ENCODE assay signal across 8 cellular contexts in the genomic region with DNA sequence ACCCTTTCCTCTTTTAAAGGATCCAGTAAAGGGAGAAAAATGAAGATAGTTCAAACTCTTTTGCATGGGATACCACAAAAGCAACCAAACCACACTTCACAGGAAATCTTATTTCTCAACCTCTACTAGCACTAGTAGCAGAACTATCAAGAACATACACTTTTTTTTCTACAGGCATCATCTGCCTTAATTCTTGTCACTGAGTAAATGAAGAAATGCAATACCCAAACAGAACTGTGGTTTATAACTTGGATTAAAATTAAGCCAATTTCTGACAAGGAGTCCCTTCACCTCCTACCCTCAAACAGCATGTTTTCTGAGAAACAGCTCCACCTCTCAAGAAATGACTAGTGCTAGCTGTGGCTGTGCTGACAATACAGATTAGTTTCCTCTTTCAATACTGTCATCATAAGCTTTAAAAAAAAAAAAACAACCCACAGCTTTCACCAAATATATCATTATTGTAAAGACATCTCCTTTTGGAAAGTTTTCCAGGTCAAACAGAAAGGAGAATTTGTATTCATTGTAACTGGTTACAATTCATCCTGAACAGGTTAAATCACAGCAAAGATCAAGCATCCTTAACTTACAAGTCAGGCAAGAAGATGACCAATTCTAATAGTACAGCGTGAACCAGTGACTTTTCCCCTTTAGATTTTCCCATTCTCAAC. TPM values are rescaled to one million over a fixed set of nuclear protein-coding genes. Genes with fewer than 3 reads are reported as not detected.
DNase-seq lines count a peak whose midpoint lies in the region; ATAC-seq and TF ChIP-seq lines count a peak whose summit lies in the region.

No MANE protein-coding gene starts in this region.

- H3K27me3 Mint-ChIP-seq in activated T-cell treated with anti-CD3 and anti-CD28 coated beads, Interleukin-2, amount 50 U/mL, for 72 hours (ENCODE audit: low read depth): no peaks in the 10 kb centered on the region

- no peaks in the 10 kb centered on the region for H3K9me3 Mint-ChIP-seq in activated T-cell treated with anti-CD3 and anti-CD28 coated beads, Interleukin-2, amount 50 U/mL, for 72 hours

- H2AFZ ChIP-seq in DND-41 (ENCODE audit: low read depth, low read length): no peak overlapping the region

- H3K79me2 ChIP-seq in DND-41 (ENCODE audit: insufficient read depth, low read length): peaks cover 92% of the 10 kb centered on the region

- H3K9ac ChIP-seq in DND-41 (ENCODE audit: low read depth, low read length): peak overlapping the region; percentile 43

- H3K36me3 Mint-ChIP-seq in activated T-cell treated with anti-CD3 and anti-CD28 coated beads, Interleukin-2, amount 50 U/mL, for 72 hours (ENCODE audit: insufficient read depth in 2 of 2): peaks cover 2 to 8% of the 10 kb centered on the region in 2 donors

- peaks cover 74% of the 10 kb centered on the region for H3K4me1 ChIP-seq in DND-41 (ENCODE audit: insufficient read depth, low read length)
- H3K4me1 ChIP-seq in left lung: peaks cover 9 to 86% of the 10 kb centered on the region in 2 donors

- H3K4me3 Mint-ChIP-seq in activated T-cell treated with anti-CD3 and anti-CD28 coated beads, Interleukin-2, amount 50 U/mL, for 72 hours: peak overlapping the region; percentile 57 to 93

- intact Hi-C loops in left lung (cut with DNase I): no loop called here

- H3K36me3 ChIP-seq in DND-41 (ENCODE audit: insufficient read depth, low read length) (peaks cover 49% of the 10 kb centered on the region), left lung (peaks cover 0 to 17% of the 10 kb centered on the region in 2 donors)

- H3K4me1 Mint-ChIP-seq in activated T-cell treated with anti-CD3 and anti-CD28 coated beads, Interleukin-2, amount 50 U/mL, for 72 hours (ENCODE audit: low read depth): peaks cover 81% of the 10 kb centered on the region

- peak overlapping the region; percentile 88 for H3K27ac ChIP-seq in DND-41 (ENCODE audit: low read length)
- peak overlapping the region; percentile 85 to 96 for H3K27ac ChIP-seq in left lung

- peak overlapping the region; percentile 68 for H3K4me2 ChIP-seq in DND-41 (ENCODE audit: insufficient read depth, low read length)

- H4K20me1 ChIP-seq in DND-41 (ENCODE audit: insufficient read depth, low read length): peaks cover 5% of the 10 kb centered on the region; the same call in 1 of the 2 replicates

- peak overlapping the region; percentile 100 for H3K27ac Mint-ChIP-seq in activated T-cell treated with anti-CD3 and anti-CD28 coated beads, Interleukin-2, amount 50 U/mL, for 72 hours

- H3K27me3 ChIP-seq in DND-41 (ENCODE audit: insufficient read depth, low read length, poor library complexity) (no peaks in the 10 kb centered on the region), left lung (no peaks in the 10 kb centered on the region)

- H3K4me3 ChIP-seq in DND-41 (ENCODE audit: low read depth in 1 of 2, low read length in 2 of 2) (peak overlapping the region in 1 of 2 experiments; percentile 24; a peak in 2 of 4 replicates), left lung (no peak overlapping the region)

- TF ChIP-seq CTCF in DND-41 (IDR thresholded peaks at IDR 0.05; ENCODE audit: borderline replicate concordance, extremely low read depth, low read length, poor library complexity, severe bottlenecking): no peak
- no peak for TF ChIP-seq CTCF in left lung (IDR thresholded peaks at IDR 0.05)

- H3K9me3 ChIP-seq in DND-41 (ENCODE audit: insufficient read depth, low read length, severe bottlenecking) (no peaks in the 10 kb centered on the region), left lung (no peaks in the 10 kb centered on the region)

- DNase-seq in DND-41: peak; percentile 48
- DNase-seq in activated T-cell treated with anti-CD3 and anti-CD28 coated beads, Interleukin-2, amount 50 U/mL, for 72 hours: peak; percentile 65 to 66
- DNase-seq in left lung: no peak
- DNase-seq in DMS79 treated with DMSO at 0.1 percent for 48 hours (lab: John Stamatoyannopoulos, UW): no peak
- no peak for DNase-seq in dedifferentiated amniotic fluid mesenchymal stem cell (ENCODE audit: extremely low spot score)
- no peak for DNase-seq in ureter (ENCODE audit: low spot score)

- ATAC-seq in DND-41 (ENCODE audit: insufficient read depth, low read depth) (peak; percentile 75), GM21367 (IDR thresholded peaks at IDR 0.05; ENCODE audit: unreplicated experiment) (peak; percentile 64), HG03571 (IDR thresholded peaks at IDR 0.05; ENCODE audit: unreplicated experiment) (peak; percentile 75), left lung (peak; percentile 57)
- ATAC-seq in activated T-cell treated with anti-CD3 and anti-CD28 coated beads, Interleukin-2, amount 50 U/mL, for 72 hours (replicated peaks in 1 of 2): peak; percentile 79 to 84

RNA-seq across cellular contexts. Expression of gene PTPN2, which starts 44.4 kb away (rescaled TPM):
- total RNA-seq in activated T-cell treated with anti-CD3 and anti-CD28 coated beads, Interleukin-2, amount 50 U/mL, for 72 hours: 10 to 100 TPM; 84.9 to 86.2 TPM
- total RNA-seq in left lung: 10 to 100 TPM; 35.6 to 50.1 TPM
- 47.8 TPM for total RNA-seq in ureter

Comparison
In these comparisons a context has a peak if more than half of its experiments do, and no peak if none do; other contexts are left out.
1. DNase-seq: peak in DND-41 (single experiment) and activated T-cell treated with anti-CD3 and anti-CD28 coated beads, Interleukin-2, amount 50 U/mL, for 72 hours (2 of 2); none in left lung (0 of 2), DMS79 treated with DMSO at 0.1 percent for 48 hours (single experiment), dedifferentiated amniotic fluid mesenchymal stem cell (single experiment) and ureter (single experiment).
2. Peak in every context shown above with its lines, with median percentiles within 50 percentile points of each other: ATAC-seq.